ENCODE assay signal across 8 cellular contexts in the genomic region with DNA sequence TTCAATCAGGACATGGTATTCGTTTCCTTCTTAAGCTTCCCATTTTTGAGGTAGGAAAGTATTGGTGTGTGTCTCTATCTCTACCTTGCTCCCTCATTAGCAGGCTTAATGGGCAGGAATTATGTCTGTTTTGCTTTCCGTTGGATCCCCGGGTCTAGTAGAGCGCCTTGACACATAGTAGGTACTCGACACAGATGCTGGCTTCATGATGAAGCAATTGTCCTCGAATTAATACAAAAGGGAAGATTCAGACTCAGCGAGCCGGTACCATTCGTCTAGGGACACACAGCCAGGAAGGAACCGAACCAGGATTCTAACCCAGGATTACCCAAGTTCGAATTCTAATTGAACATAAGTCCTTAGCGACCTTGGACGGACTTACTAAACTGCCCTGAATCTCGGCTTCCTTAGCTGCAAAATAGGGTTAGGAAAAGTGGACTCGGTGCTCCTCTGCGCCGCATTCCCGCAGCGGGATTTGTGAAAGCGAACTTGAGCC.
DNase-seq lines count a peak whose midpoint lies in the region; ATAC-seq and TF ChIP-seq lines count a peak whose summit lies in the region.

No MANE protein-coding gene starts in this region.

- H3K36me3 Mint-ChIP-seq in nephron (ENCODE audit: low read depth) = peaks cover 24% of the 10 kb centered on the region

- peak; percentile 60 for DNase-seq in NCI-H748 treated with DMSO at 0.1 percent for 48 hours (lab: John Stamatoyannopoulos, UW)
- DNase-seq in DMS114 treated with DMSO at 0.1 percent for 48 hours (lab: John Stamatoyannopoulos, UW; ENCODE audit: unreplicated experiment) = no peak
- no peak for DNase-seq in inferior parietal cortex (ENCODE audit: extremely low spot score)

- peak overlapping the region; percentile 97 to 100 (median 100) for H3K4me3 Mint-ChIP-seq in nephron

- no peaks in the 10 kb centered on the region for H3K9me3 Mint-ChIP-seq in nephron

- H3K27me3 Mint-ChIP-seq in nephron (ENCODE audit: low read depth) = no peaks in the 10 kb centered on the region

- peak overlapping the region; percentile 88 to 100 for H3K4me3 ChIP-seq in duodenal mucosa (ENCODE audit: low read depth in 1 of 2, low read length in 2 of 2)

- peaks cover 37 to 54% of the 10 kb centered on the region in 2 donors for H3K4me1 ChIP-seq in duodenal mucosa (ENCODE audit: control insufficient read depth in 1 of 2, insufficient read depth in 2 of 2, low read length in 2 of 2)

- H3K4me1 Mint-ChIP-seq in nephron = peaks cover 53% of the 10 kb centered on the region

- ATAC-seq in GM21723 (IDR thresholded peaks at IDR 0.05; ENCODE audit: unreplicated experiment) = peak; percentile 1
- no peak for ATAC-seq in HG03342 (IDR thresholded peaks at IDR 0.05; ENCODE audit: unreplicated experiment)
- ATAC-seq in GM21528 (IDR thresholded peaks at IDR 0.05; ENCODE audit: low FRiP score, unreplicated experiment) = no peak

- peaks cover 15 to 35% of the 10 kb centered on the region in 2 donors for H3K36me3 ChIP-seq in duodenal mucosa (ENCODE audit: control insufficient read depth in 1 of 2, insufficient read depth in 2 of 2, low read length in 2 of 2)

- no peak for TF ChIP-seq CTCF in nephron (IDR thresholded peaks at IDR 0.05; ENCODE audit: unreplicated experiment in 3 of 3)

- peak overlapping the region; percentile 89 to 92 for H3K9ac ChIP-seq in duodenal mucosa (ENCODE audit: low read depth in 1 of 2, low read length in 2 of 2)

- H3K27me3 ChIP-seq in duodenal mucosa (ENCODE audit: control insufficient read depth in 1 of 2, insufficient read depth in 2 of 2, low read length in 2 of 2) = no peaks in the 10 kb centered on the region

- H3K27ac ChIP-seq in duodenal mucosa (ENCODE audit: low read depth, low read length) = peak overlapping the region; percentile 84

- no peaks in the 10 kb centered on the region for H3K9me3 ChIP-seq in duodenal mucosa (ENCODE audit: control insufficient read depth in 1 of 2, low read length in 2 of 2)

- peak overlapping the region; percentile 98 to 99 (median 99) for H3K27ac Mint-ChIP-seq in nephron
